14 cellular contexts compared by ENCODE assay signal in the genomic region with DNA sequence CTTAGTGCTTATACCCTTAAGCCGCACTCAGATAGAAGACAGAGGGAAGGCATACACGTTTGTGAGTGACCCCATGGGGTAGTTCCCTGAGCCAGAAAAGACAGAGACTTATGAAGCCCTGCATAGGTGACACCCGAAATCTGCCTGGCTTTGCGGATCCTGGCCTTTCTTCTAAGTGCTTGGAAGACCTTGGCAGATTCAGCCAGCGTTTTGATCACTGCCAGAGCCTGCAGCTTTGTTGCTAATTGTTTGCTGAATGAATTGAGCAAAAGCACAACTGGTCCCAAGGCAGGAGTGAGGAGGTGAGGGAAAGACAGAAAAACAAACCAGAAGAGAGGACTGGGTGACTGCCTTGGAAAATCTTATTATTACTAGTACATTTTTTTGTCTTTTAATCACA.
"Had no signal": no experiment of that assay in that cellular context is flagged by ENCODE, and none has a peak within 500 bp of the region (broad histone marks: within the 10 kb centered on the region; RNA-seq: fewer than 3 reads in every experiment).

No MANE protein-coding gene starts in this region.

- H3K4me2 ChIP-seq: hepatocyte, SK-N-SH had no signal

- DNase-seq: activated CD4-positive, alpha-beta T cell treated with anti-CD3 and anti-CD28 coated beads for 48 hours; activated CD8-positive, alpha-beta T cell treated with anti-CD3 and anti-CD28 coated beads for 36 hours; activated T-cell treated with anti-CD3 and anti-CD28 coated beads, Interleukin-2, amount 50 U/mL, for 72 hours; erythroblast; islet precursor cell; left ventricle myocardium inferior; right lobe of liver; SK-N-SH; spleen; stomach; T-helper 1 cell had no signal

- H3K9me3 Mint-ChIP-seq: activated CD8-positive, alpha-beta T cell treated with anti-CD3 and anti-CD28 coated beads for 36 hours; activated T-cell treated with anti-CD3 and anti-CD28 coated beads, Interleukin-2, amount 50 U/mL, for 72 hours; memory B cell had no signal

- H3K27me3 Mint-ChIP-seq: activated CD8-positive, alpha-beta T cell treated with anti-CD3 and anti-CD28 coated beads for 36 hours had no signal

- H3K4me3 Mint-ChIP-seq: activated CD8-positive, alpha-beta T cell treated with anti-CD3 and anti-CD28 coated beads for 36 hours; memory B cell had no signal

- H3K9ac ChIP-seq: SK-N-SH had no signal

- H3K4me1 ChIP-seq: ascending aorta, right lobe of liver had no signal

- H3K27me3 ChIP-seq: ascending aorta, hepatocyte, right lobe of liver, spleen, stomach had no signal

- H3K4me3 ChIP-seq: ascending aorta, hepatocyte, left ventricle myocardium inferior, right lobe of liver, spleen, stomach had no signal

- ATAC-seq: activated CD8-positive, alpha-beta T cell treated with anti-CD3 and anti-CD28 coated beads for 36 hours; activated T-cell treated with anti-CD3 and anti-CD28 coated beads, Interleukin-2, amount 50 U/mL, for 72 hours; right lobe of liver had no signal

- H3K36me3 Mint-ChIP-seq: memory B cell had no signal

- H2AFZ ChIP-seq: hepatocyte had no signal

- H3K79me2 ChIP-seq: hepatocyte had no signal

- H3K27ac ChIP-seq: ascending aorta, hepatocyte, left ventricle myocardium inferior, right lobe of liver, spleen, stomach had no signal

- H3K27ac Mint-ChIP-seq: activated CD8-positive, alpha-beta T cell treated with anti-CD3 and anti-CD28 coated beads for 36 hours; memory B cell had no signal

- H3K36me3 ChIP-seq: ascending aorta, left ventricle myocardium inferior, right lobe of liver, spleen, stomach had no signal

- H3K9me3 ChIP-seq: ascending aorta, left ventricle myocardium inferior, right lobe of liver, SK-N-SH, spleen, stomach had no signal
